9 cellular contexts compared by ENCODE assay signal in the genomic region with DNA sequence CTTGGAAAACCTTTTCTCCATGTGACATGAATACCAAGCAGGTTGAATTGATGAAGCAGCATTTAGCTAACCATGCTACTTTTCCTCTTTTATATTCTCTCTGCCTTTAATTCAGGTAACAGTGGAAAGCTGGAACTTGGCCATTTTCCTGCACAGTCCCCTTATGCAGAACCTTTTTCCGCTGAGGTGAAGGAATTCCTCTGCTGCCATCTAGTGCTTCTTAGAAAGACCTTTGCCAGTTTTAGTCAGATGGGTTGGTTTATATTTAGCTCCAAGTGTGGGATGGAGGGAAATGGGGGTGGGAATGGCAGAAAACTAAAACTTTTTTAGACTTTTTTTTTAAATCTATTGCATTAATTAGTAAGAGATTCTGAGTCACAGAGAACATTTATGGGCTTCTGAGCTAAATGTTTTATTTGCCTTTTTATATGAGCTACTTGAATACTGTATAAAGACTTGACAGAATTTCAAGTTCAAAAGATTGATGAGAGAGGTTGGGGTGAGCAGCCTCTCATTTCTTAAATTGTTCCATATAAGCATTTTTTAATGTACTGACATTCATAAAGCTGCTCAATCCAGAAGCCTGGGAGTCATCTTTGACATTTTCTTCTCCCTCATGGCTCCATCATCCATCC.
DNase-seq lines count a peak whose midpoint lies in the region; ATAC-seq, FAIRE-seq and TF ChIP-seq lines count a peak whose summit lies in the region.
"Had no signal": no experiment of that assay in that cellular context is flagged by ENCODE, and none has a peak within 500 bp of the region (broad histone marks: within the 10 kb centered on the region; RNA-seq: fewer than 3 reads in every experiment).

No MANE protein-coding gene starts in this region.

- no peaks in the 10 kb centered on the region for H3K4me1 Mint-ChIP-seq in stimulated activated naive CD8-positive, alpha-beta T cell treated with anti-CD3 and anti-CD28 coated beads, Interleukin-15, amount 100 ng/mL, for 72 hours

- H3K36me3 ChIP-seq in bronchial epithelial cell (ENCODE audit: control insufficient read depth, insufficient read depth, low read length), result no peaks in the 10 kb centered on the region

- ATAC-seq in stimulated activated naive CD8-positive, alpha-beta T cell treated with anti-CD3 and anti-CD28 coated beads, Interleukin-15, amount 100 ng/mL, for 72 hours, result no peak
- no peak for ATAC-seq in HG03342 (IDR thresholded peaks at IDR 0.05; ENCODE audit: unreplicated experiment)

- no peaks in the 10 kb centered on the region for H3K9me3 Mint-ChIP-seq in stimulated activated naive CD8-positive, alpha-beta T cell treated with anti-CD3 and anti-CD28 coated beads, Interleukin-15, amount 100 ng/mL, for 72 hours
- H3K9me3 Mint-ChIP-seq: T-helper 1 cell treated with Interleukin-12 subunit alpha and Interleukin-12 subunit beta and Interleukin-4 antibody, amounts not matched to agents 30 μg/mL and 1 μg/mL, for 36 hours had no signal

- TF ChIP-seq CTCF in HL-60 (IDR thresholded peaks at IDR 0.05; ENCODE audit: insufficient read depth, low read length), result no peak
- peak; percentile 61 for TF ChIP-seq CTCF in bronchial epithelial cell (IDR thresholded peaks at IDR 0.05; ENCODE audit: insufficient read depth, low read length, severe bottlenecking)

- H3K4me3 Mint-ChIP-seq in stimulated activated naive CD8-positive, alpha-beta T cell treated with anti-CD3 and anti-CD28 coated beads, Interleukin-15, amount 100 ng/mL, for 72 hours, result no peak overlapping the region
- H3K4me3 Mint-ChIP-seq: T-helper 1 cell treated with Interleukin-12 subunit alpha and Interleukin-12 subunit beta and Interleukin-4 antibody, amounts not matched to agents 30 μg/mL and 1 μg/mL, for 36 hours had no signal

- DNase-seq in EL (peak; percentile 73), HL-60 (ENCODE audit: low read depth in 1 of 2, low spot score in 1 of 2) (peak; percentile 17 to 20), NCI-H748 treated with DMSO at 0.1 percent for 48 hours (lab: John Stamatoyannopoulos, UW) (peak; percentile 60), bronchial epithelial cell (ENCODE audit: low read depth) (peak; percentile 75), left kidney (ENCODE audit: low read depth, low spot score) (peak; percentile 83), NK-92 (lab: John Stamatoyannopoulos, UW; ENCODE audit: unreplicated experiment) (no peak)
- no peak for DNase-seq in stimulated activated naive CD8-positive, alpha-beta T cell treated with anti-CD3 and anti-CD28 coated beads, Interleukin-15, amount 100 ng/mL, for 72 hours

- peaks cover 7% of the 10 kb centered on the region for H3K27me3 Mint-ChIP-seq in stimulated activated naive CD8-positive, alpha-beta T cell treated with anti-CD3 and anti-CD28 coated beads, Interleukin-15, amount 100 ng/mL, for 72 hours

- no peak overlapping the region for H3K4me3 ChIP-seq in HL-60 (replicated peaks; ENCODE audit: insufficient read depth, low read length)
- no peak overlapping the region for H3K4me3 ChIP-seq in bronchial epithelial cell (ENCODE audit: low read depth, low read length)

- no peak for FAIRE-seq in bronchial epithelial cell (lab: Jason Lieb, UNC)

- H3K27ac ChIP-seq in HL-60 (replicated peaks), result no peak overlapping the region

- H3K27ac Mint-ChIP-seq in stimulated activated naive CD8-positive, alpha-beta T cell treated with anti-CD3 and anti-CD28 coated beads, Interleukin-15, amount 100 ng/mL, for 72 hours, result no peak overlapping the region
- H3K27ac Mint-ChIP-seq: T-helper 1 cell treated with Interleukin-12 subunit alpha and Interleukin-12 subunit beta and Interleukin-4 antibody, amounts not matched to agents 30 μg/mL and 1 μg/mL, for 36 hours had no signal

- H3K27me3 ChIP-seq in HL-60 (ENCODE audit: insufficient read depth, poor library complexity, severe bottlenecking) (no peaks in the 10 kb centered on the region), bronchial epithelial cell (ENCODE audit: control insufficient read depth, insufficient read depth, low read length) (no peaks in the 10 kb centered on the region)

Comparison
In these comparisons a context has a peak if more than half of its experiments do, and no peak if none do; other contexts are left out.
1. DNase-seq: peak in EL (single experiment), HL-60 (2 of 2), NCI-H748 treated with DMSO at 0.1 percent for 48 hours (single experiment), bronchial epithelial cell (single experiment) and left kidney (single experiment); none in stimulated activated naive CD8-positive, alpha-beta T cell treated with anti-CD3 and anti-CD28 coated beads, Interleukin-15, amount 100 ng/mL, for 72 hours (0 of 2) and NK-92 (single experiment).